ENCODE assay signal across 17 cellular contexts in the genomic region with DNA sequence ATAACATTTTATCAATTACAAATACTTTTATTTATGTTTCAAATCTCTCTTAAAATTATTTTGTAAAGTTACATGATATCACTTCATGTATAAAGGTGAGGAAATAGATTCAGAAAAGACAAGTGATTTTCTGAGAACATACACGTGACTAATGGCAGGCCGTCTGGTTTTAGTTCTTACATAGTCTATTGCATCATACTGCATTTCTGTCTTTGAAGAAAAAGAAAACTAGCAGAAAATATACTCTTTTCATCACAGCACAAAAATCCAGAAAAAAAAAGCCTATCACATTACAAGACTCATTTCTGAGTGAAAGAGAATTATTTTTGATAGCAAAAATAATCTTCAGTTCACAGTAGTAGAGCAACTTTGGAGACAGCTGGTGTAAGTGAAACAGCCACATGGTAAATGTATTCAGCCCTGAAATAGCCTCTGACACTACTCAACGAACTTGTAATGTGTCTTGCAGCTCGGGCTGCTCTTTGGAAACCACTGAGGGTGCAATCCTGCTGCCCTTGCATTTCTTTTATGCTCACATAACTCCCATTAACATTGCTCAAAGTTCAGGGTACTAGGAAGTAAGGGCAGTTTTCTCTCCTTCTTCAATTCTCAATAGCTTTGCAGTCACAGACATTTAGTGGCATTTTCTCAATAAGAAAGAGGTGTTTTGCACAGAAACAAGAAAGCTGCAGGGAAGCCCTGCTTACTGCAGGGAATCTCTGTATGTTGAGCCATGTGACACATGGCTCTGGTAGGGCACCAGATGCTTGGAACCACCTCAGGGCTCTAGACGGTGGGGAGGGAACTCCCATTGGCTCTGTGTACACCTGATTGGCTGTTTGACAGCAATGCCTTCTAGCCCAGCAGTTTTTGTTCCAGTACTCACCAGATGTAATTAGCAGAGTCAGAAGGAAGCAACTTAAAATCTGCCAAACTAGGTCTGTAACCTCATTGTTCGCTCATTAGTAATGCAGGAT.
DNase-seq lines count a peak whose midpoint lies in the region; ATAC-seq, FAIRE-seq and TF ChIP-seq lines count a peak whose summit lies in the region.
"Had no signal": no experiment of that assay in that cellular context is flagged by ENCODE, and none has a peak within 500 bp of the region (broad histone marks: within the 10 kb centered on the region; RNA-seq: fewer than 3 reads in every experiment).

No MANE protein-coding gene starts in this region.

- in situ Hi-C loops in KBM-7 (cut with MboI; ENCODE audit: low pct_unique_long_range_greater_than_20kb, low sequenced_read_pairs), result no loop called here

- no peaks in the 10 kb centered on the region for H3K27me3 Mint-ChIP-seq in brain
- no peaks in the 10 kb centered on the region for H3K27me3 Mint-ChIP-seq in mesothelial cell of epicardium (ENCODE audit: low read depth)
- no peaks in the 10 kb centered on the region for H3K27me3 Mint-ChIP-seq in activated CD4-positive, alpha-beta T cell treated with anti-CD3 and anti-CD28 coated beads for 36 hours
- H3K27me3 Mint-ChIP-seq: activated naive CD8-positive, alpha-beta T cell; CD8-positive, alpha-beta memory T cell had no signal

- no peak for DNase-seq in H54 (ENCODE audit: insufficient read length, low spot score)
- peak; percentile 95 for DNase-seq in NCI-H1694 treated with DMSO at 0.1 percent for 48 hours (lab: John Stamatoyannopoulos, UW)
- DNase-seq in mesothelial cell of epicardium (ENCODE audit: low spot score in 2 of 2, unreplicated experiment in 2 of 2), result no peak
- no peak for DNase-seq in activated CD4-positive, alpha-beta T cell treated with anti-CD3 and anti-CD28 coated beads for 36 hours
- no peak for DNase-seq in stimulated activated CD4-positive, alpha-beta T cell treated with anti-CD3 and anti-CD28 coated beads, Interleukin-12 subunit alpha, Interleukin-12 subunit beta, amount 100 ng/mL, for 4 hours
- no peak for DNase-seq in KBM-7
- DNase-seq: CD8-positive, alpha-beta memory T cell; cortex of kidney; kidney glomerular epithelial cell; NCI-H187 treated with DMSO at 0.1 percent for 48 hours; nephron progenitor cell; Peyer's patch; T1000; transverse colon had no signal

- peaks cover 0 to 3% (median 0%) of the 10 kb centered on the region in 5 experiments for H3K9me3 Mint-ChIP-seq in brain
- peaks cover 4% of the 10 kb centered on the region for H3K9me3 Mint-ChIP-seq in mesothelial cell of epicardium
- H3K9me3 Mint-ChIP-seq in activated CD4-positive, alpha-beta T cell treated with anti-CD3 and anti-CD28 coated beads for 36 hours (ENCODE audit: low read depth), result peaks cover 7% of the 10 kb centered on the region
- H3K9me3 Mint-ChIP-seq: nephron progenitor cell had no signal

- peak; percentile 57 for FAIRE-seq in H54 (lab: Jason Lieb, UNC)

- H3K36me3 Mint-ChIP-seq in brain (no peaks in the 10 kb centered on the region), mesothelial cell of epicardium (no peaks in the 10 kb centered on the region)
- no peaks in the 10 kb centered on the region for H3K36me3 Mint-ChIP-seq in activated CD4-positive, alpha-beta T cell treated with anti-CD3 and anti-CD28 coated beads for 36 hours (ENCODE audit: low read depth)
- H3K36me3 Mint-ChIP-seq: activated naive CD8-positive, alpha-beta T cell had no signal

- peaks cover 44% of the 10 kb centered on the region for H3K4me1 Mint-ChIP-seq in brain
- peaks cover 15% of the 10 kb centered on the region for H3K4me1 Mint-ChIP-seq in mesothelial cell of epicardium
- H3K4me1 Mint-ChIP-seq in activated CD4-positive, alpha-beta T cell treated with anti-CD3 and anti-CD28 coated beads for 36 hours, result no peaks in the 10 kb centered on the region
- H3K4me1 Mint-ChIP-seq: CD8-positive, alpha-beta memory T cell; nephron progenitor cell had no signal

- intact Hi-C loops in activated CD4-positive, alpha-beta T cell treated with anti-CD3 and anti-CD28 coated beads for 36 hours (cut with DNase I, micrococcal nuclease), result no loop called here

- CTCF ChIA-PET in activated CD4-positive, alpha-beta T cell treated with anti-CD3 and anti-CD28 coated beads for 36 hours (lab: Charles Lee), result no interaction called here

- no peak for ATAC-seq in activated CD4-positive, alpha-beta T cell treated with anti-CD3 and anti-CD28 coated beads for 36 hours
- no peak for ATAC-seq in GM21423 (IDR thresholded peaks at IDR 0.05; ENCODE audit: unreplicated experiment)

- POLR2A ChIA-PET in activated CD4-positive, alpha-beta T cell treated with anti-CD3 and anti-CD28 coated beads for 36 hours (lab: Charles Lee), result no interaction called here

- H3K27ac Mint-ChIP-seq in brain (peak overlapping the region; percentile 80 to 97 (median 95)), mesothelial cell of epicardium (peak overlapping the region; percentile 59)
- no peak overlapping the region for H3K27ac Mint-ChIP-seq in activated CD4-positive, alpha-beta T cell treated with anti-CD3 and anti-CD28 coated beads for 36 hours
- H3K27ac Mint-ChIP-seq: activated naive CD8-positive, alpha-beta T cell; CD8-positive, alpha-beta memory T cell; nephron progenitor cell had no signal

- TF ChIP-seq CTCF in brain (conservative IDR thresholded peaks at IDR 0.05) (no peak), mesothelial cell of epicardium (IDR thresholded peaks at IDR 0.05; ENCODE audit: unreplicated experiment) (no peak)

- H3K4me3 Mint-ChIP-seq in brain (peak overlapping the region; percentile 42 to 69 (median 54)), mesothelial cell of epicardium (no peak overlapping the region)
- no peak overlapping the region for H3K4me3 Mint-ChIP-seq in activated CD4-positive, alpha-beta T cell treated with anti-CD3 and anti-CD28 coated beads for 36 hours
- H3K4me3 Mint-ChIP-seq: activated naive CD8-positive, alpha-beta T cell; CD8-positive, alpha-beta memory T cell; nephron progenitor cell had no signal

- no peak for TF ChIP-seq POLR2A in H54 (IDR thresholded peaks at IDR 0.05; ENCODE audit: low read depth, low read length)

Comparison
In these comparisons a context has a peak if more than half of its experiments do, and no peak if none do; other contexts are left out.
1. H3K4me3 Mint-ChIP-seq: peak in brain (5 of 5); none in mesothelial cell of epicardium (single experiment) and activated CD4-positive, alpha-beta T cell treated with anti-CD3 and anti-CD28 coated beads for 36 hours (single experiment).